8 cellular contexts compared by ENCODE assay signal in genomic region chr17:38572665-38573365, GRCh38. TPM values are rescaled to one million over a fixed set of nuclear protein-coding genes. Genes with fewer than 3 reads are reported as not detected.
DNase-seq lines count a peak whose midpoint lies in the region; ATAC-seq and TF ChIP-seq lines count a peak whose summit lies in the region.

No MANE protein-coding gene starts in this region.

- no peaks in the 10 kb centered on the region for H3K79me2 ChIP-seq in DND-41 (ENCODE audit: insufficient read depth, low read length)
- no peaks in the 10 kb centered on the region for H3K79me2 ChIP-seq in mammary epithelial cell (ENCODE audit: insufficient read depth, low read length)

- no peak for TF ChIP-seq CTCF in DND-41 (IDR thresholded peaks at IDR 0.05; ENCODE audit: borderline replicate concordance, extremely low read depth, low read length, poor library complexity, severe bottlenecking)
- TF ChIP-seq CTCF in mammary epithelial cell (conservative IDR thresholded peaks at IDR 0.05 in 1 of 2, IDR thresholded peaks at IDR 0.05 in 1 of 2; ENCODE audit: extremely low read depth in 1 of 2, insufficient read depth in 1 of 2, low read depth in 1 of 2, low read length in 2 of 2), result no peak

- H3K9me3 ChIP-seq in DND-41 (ENCODE audit: insufficient read depth, low read length, severe bottlenecking), result no peaks in the 10 kb centered on the region
- H3K9me3 ChIP-seq in mammary epithelial cell (replicated peaks; ENCODE audit: insufficient read depth, low read length), result no peaks in the 10 kb centered on the region

- CTCF ChIA-PET in mammary epithelial cell (lab: Charles Lee; ENCODE audit: low non-redundant PET), result no interaction called here

- H3K4me2 ChIP-seq in DND-41 (ENCODE audit: insufficient read depth, low read length), result peak overlapping the region; percentile 42; the same call in 1 of the 2 replicates
- H3K4me2 ChIP-seq in mammary epithelial cell (ENCODE audit: insufficient read depth, low read depth, low read length), result peak overlapping the region; percentile 60

- in situ Hi-C loops in mammary epithelial cell (cut with MboI; ENCODE audit: low sequenced_read_pairs in 2 of 2), result no loop called here

- peaks cover 49% of the 10 kb centered on the region for H4K20me1 ChIP-seq in DND-41 (ENCODE audit: insufficient read depth, low read length)
- no peaks in the 10 kb centered on the region for H4K20me1 ChIP-seq in mammary epithelial cell (ENCODE audit: insufficient read depth, low read length)

- H3K9ac ChIP-seq in DND-41 (ENCODE audit: low read depth, low read length) (no peak overlapping the region), mammary epithelial cell (ENCODE audit: insufficient read depth, low read length) (no peak overlapping the region)

- H2AFZ ChIP-seq in DND-41 (ENCODE audit: low read depth, low read length) (no peak overlapping the region), mammary epithelial cell (ENCODE audit: low read depth, low read length) (no peak overlapping the region)

- dilution Hi-C loops in mammary epithelial cell (cut with HindIII; ENCODE audit: low sequenced_read_pairs), result no loop called here

- 32% methylated on average over 12 of the region's 61 CpGs for WGBS in mammary epithelial cell (ENCODE audit: low coverage, missing lambda C conversion rate)

- H3K36me3 ChIP-seq in DND-41 (ENCODE audit: insufficient read depth, low read length) (no peaks in the 10 kb centered on the region), mammary epithelial cell (ENCODE audit: insufficient read depth, low read length) (no peaks in the 10 kb centered on the region)

- ATAC-seq in DND-41 (ENCODE audit: insufficient read depth, low read depth) (peak; percentile 79), HG02884 (IDR thresholded peaks at IDR 0.05; ENCODE audit: unreplicated experiment) (no peak)

- intact Hi-C loops in mammary epithelial cell (cut with micrococcal nuclease), result no loop called here

- DNase-seq in DND-41, result peak; percentile 50
- DNase-seq in NCI-H146 (lab: John Stamatoyannopoulos, UW), result peak; percentile 71
- no peak for DNase-seq in mammary epithelial cell
- peak; percentile 26 for DNase-seq in myocyte (ENCODE audit: low read depth)
- no peak for DNase-seq in HPDE6-E6E7 (ENCODE audit: extremely low spot score)
- no peak for DNase-seq in foreskin melanocyte
- no peak for DNase-seq in stimulated activated CD4-positive, alpha-beta T cell treated with anti-CD3 and anti-CD28 coated beads, Interleukin-12 subunit alpha, Interleukin-12 subunit beta, amount 100 ng/mL, for 4 hours

- H3K4me3 ChIP-seq in DND-41 (ENCODE audit: low read depth in 1 of 2, low read length in 2 of 2) (no peak overlapping the region), mammary epithelial cell (replicated peaks in 1 of 3; ENCODE audit: insufficient read depth in 1 of 3, low read depth in 2 of 3, low read length in 3 of 3) (no peak overlapping the region)

- H3K27me3 ChIP-seq in DND-41 (ENCODE audit: insufficient read depth, low read length, poor library complexity) (peaks cover 84% of the 10 kb centered on the region), mammary epithelial cell (ENCODE audit: insufficient read depth, low read length) (peaks cover 11% of the 10 kb centered on the region)

- no peak overlapping the region for H3K27ac ChIP-seq in DND-41 (ENCODE audit: low read length)
- no peak overlapping the region for H3K27ac ChIP-seq in mammary epithelial cell (ENCODE audit: insufficient read depth, low read depth, low read length)

- BruUV-seq in mammary epithelial cell (replicated peaks; lab: Mats Ljungman, UMichigan), result no TSS peak

- H3K4me1 ChIP-seq in DND-41 (ENCODE audit: insufficient read depth, low read length) (peaks cover 4% of the 10 kb centered on the region), mammary epithelial cell (ENCODE audit: insufficient read depth, low read length) (peaks cover 21% of the 10 kb centered on the region)

RNA-seq across cellular contexts. Expression of gene SRCIN1, which starts 32.9 kb away (rescaled TPM):
- 1 to 10 TPM in 1 of 2 donors, under 1 TPM in 1; 0.17 to 4.2 TPM for total RNA-seq in mammary epithelial cell
- polyA plus RNA-seq in mammary epithelial cell, result 0.71 TPM
- polyA minus RNA-seq in mammary epithelial cell, result 0.78 TPM
- total RNA-seq in myocyte, result 0.08 TPM in 1 of 2 replicates, not detected in the other
- polyA plus RNA-seq in myocyte (2012), result 0.04 TPM

Comparison
In these comparisons a context has a peak if more than half of its experiments do, and no peak if none do; other contexts are left out.
1. DNase-seq: peak in DND-41 (single experiment), NCI-H146 (single experiment) and myocyte (single experiment); none in mammary epithelial cell (single experiment), HPDE6-E6E7 (single experiment), foreskin melanocyte (single experiment) and stimulated activated CD4-positive, alpha-beta T cell treated with anti-CD3 and anti-CD28 coated beads, Interleukin-12 subunit alpha, Interleukin-12 subunit beta, amount 100 ng/mL, for 4 hours (single experiment).